In the genomic region with DNA sequence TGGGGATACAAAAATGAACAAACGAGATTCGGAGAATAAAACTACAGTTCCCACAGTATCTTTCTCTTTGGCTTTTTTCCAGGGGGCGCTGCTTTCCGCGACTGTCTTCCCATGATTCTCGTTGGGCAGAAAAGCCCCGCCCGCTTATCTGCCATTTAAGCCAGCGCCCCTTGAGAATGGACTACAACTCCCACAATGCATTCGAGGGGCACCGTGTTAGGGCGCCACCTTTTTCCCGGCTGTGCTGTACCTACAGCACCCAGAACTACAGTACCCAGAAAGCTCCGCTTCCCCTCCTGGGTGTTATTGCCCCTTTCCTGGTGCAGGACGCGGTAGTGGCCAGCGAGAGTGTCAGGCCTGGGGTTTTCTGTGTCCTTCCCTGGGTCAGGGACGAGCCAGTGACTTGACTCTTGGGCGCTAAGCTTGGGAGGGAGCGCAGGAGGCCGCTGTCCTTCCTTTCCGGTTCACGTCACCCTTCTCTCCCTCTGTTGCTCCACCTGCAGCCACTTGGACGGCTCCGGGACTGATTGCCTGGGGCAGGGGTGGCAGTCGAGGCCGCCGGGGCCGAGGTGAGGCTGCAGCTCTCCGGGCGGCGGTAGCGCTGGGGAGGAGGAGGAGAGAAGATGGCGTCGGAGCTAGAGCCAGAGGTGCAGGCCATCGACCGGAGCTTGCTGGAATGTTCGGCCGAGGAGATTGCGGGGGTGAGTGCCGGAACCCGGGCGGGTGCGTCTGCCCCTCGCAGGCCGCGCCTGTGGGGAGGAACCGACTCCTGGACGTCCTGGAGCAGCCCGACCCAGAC, we compare ENCODE assay signal across 1 cellular context.
TF ChIP-seq lines count a peak whose summit lies in the region.

A gene (plus strand): TSS at position 333 of the 799 bp plus-strand sequence. CDS start 291 bp downstream, at position 624.

TF ChIP-seq in HepG2, 621 proteins besides CTCF, POLR2A, EP300 and RAD21 (continued from another document and continues in another):
- TF ChIP-seq, protein P1, sequence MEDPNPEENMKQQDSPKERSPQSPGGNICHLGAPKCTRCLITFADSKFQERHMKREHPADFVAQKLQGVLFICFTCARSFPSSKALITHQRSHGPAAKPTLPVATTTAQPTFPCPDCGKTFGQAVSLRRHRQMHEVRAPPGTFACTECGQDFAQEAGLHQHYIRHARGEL (CRISPR knock-in tag; IDR thresholded peaks at IDR 0.05), result 0 out of 2 replicates have a peak, but pooled peaks have one; percentile 61
- TF ChIP-seq HNRNPL (IDR thresholded peaks at IDR 0.05; ENCODE audit: low read depth, low read length) (no peak), ZNF841 (CRISPR knock-in tag; IDR thresholded peaks at IDR 0.05; ENCODE audit: borderline replicate concordance) (0 out of 2 replicates have a peak, but pooled peaks have one; percentile 70), THAP11 (CRISPR knock-in tag; IDR thresholded peaks at IDR 0.05) (peak; percentile 99), ZNF331 (CRISPR knock-in tag; IDR thresholded peaks at IDR 0.05) (peak; percentile 94; the same call in 1 of the 2 replicates), PHF21A (CRISPR knock-in tag; IDR thresholded peaks at IDR 0.05) (peak; percentile 67; the same call in 1 of the 2 replicates), ZBTB7B (CRISPR knock-in tag; IDR thresholded peaks at IDR 0.05) (peak; percentile 82), ZNF781 (CRISPR knock-in tag; IDR thresholded peaks at IDR 0.05; ENCODE audit: borderline replicate concordance, not compliant biosample characterization) (peak; percentile 84), CEBPG (CRISPR knock-in tag; IDR thresholded peaks at IDR 0.05) (peak; percentile 72), GABPA (IDR thresholded peaks at IDR 0.05; ENCODE audit: low read depth, low read length) (peak; percentile 65), GABPA (CRISPR knock-in tag; IDR thresholded peaks at IDR 0.05; ENCODE audit: low read depth) (peak; percentile 95), TBP (CRISPR knock-in tag; IDR thresholded peaks at IDR 0.05) (0 out of 2 replicates have a peak, but pooled peaks have one; percentile 74), ZNF558 (CRISPR knock-in tag; IDR thresholded peaks at IDR 0.05; ENCODE audit: borderline replicate concordance) (peak; percentile 90; the same call in 1 of the 2 replicates), TMF1 (CRISPR knock-in tag; IDR thresholded peaks at IDR 0.05; ENCODE audit: low read depth) (peak; percentile 95), NR2F6 (IDR thresholded peaks at IDR 0.05) (peak; percentile 51; the same call in 1 of the 2 replicates), NR2F6 (CRISPR knock-in tag; IDR thresholded peaks at IDR 0.05) (peak; percentile 68), ZNF431 (CRISPR knock-in tag; IDR thresholded peaks at IDR 0.05; ENCODE audit: borderline replicate concordance, low read depth) (no peak), ZNF180 (CRISPR knock-in tag; IDR thresholded peaks at IDR 0.05; ENCODE audit: borderline replicate concordance, low read depth) (no peak), PPARG (CRISPR knock-in tag; conservative IDR thresholded peaks at IDR 0.05) (no peak; the same call in none of the 2 replicates), ZNF709 (CRISPR knock-in tag; IDR thresholded peaks at IDR 0.05) (peak; percentile 93), ZNF383 (CRISPR knock-in tag; IDR thresholded peaks at IDR 0.05; ENCODE audit: borderline replicate concordance) (no peak)
- TF ChIP-seq, protein P2, sequence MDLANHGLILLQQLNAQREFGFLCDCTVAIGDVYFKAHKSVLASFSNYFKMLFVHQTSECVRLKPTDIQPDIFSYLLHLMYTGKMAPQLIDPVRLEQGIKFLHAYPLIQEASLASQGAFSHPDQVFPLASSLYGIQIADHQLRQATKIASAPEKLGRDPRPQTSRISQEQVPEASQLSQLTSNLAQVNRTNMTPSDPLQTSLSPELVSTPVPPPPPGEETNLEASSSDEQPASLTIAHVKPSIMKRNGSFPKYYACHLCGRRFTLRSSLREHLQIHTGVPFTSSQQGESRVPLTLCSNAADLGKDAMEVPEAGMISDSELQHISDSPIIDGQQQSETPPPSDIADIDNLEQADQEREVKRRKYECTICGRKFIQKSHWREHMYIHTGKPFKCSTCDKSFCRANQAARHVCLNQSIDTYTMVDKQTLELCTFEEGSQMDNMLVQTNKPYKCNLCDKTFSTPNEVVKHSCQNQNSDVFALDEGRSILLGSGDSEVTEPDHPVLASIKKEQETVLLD (CRISPR knock-in tag; IDR thresholded peaks at IDR 0.05; ENCODE audit: low read depth), result no peak; the same call in 1 of the 2 replicates
- TF ChIP-seq, protein P3, sequence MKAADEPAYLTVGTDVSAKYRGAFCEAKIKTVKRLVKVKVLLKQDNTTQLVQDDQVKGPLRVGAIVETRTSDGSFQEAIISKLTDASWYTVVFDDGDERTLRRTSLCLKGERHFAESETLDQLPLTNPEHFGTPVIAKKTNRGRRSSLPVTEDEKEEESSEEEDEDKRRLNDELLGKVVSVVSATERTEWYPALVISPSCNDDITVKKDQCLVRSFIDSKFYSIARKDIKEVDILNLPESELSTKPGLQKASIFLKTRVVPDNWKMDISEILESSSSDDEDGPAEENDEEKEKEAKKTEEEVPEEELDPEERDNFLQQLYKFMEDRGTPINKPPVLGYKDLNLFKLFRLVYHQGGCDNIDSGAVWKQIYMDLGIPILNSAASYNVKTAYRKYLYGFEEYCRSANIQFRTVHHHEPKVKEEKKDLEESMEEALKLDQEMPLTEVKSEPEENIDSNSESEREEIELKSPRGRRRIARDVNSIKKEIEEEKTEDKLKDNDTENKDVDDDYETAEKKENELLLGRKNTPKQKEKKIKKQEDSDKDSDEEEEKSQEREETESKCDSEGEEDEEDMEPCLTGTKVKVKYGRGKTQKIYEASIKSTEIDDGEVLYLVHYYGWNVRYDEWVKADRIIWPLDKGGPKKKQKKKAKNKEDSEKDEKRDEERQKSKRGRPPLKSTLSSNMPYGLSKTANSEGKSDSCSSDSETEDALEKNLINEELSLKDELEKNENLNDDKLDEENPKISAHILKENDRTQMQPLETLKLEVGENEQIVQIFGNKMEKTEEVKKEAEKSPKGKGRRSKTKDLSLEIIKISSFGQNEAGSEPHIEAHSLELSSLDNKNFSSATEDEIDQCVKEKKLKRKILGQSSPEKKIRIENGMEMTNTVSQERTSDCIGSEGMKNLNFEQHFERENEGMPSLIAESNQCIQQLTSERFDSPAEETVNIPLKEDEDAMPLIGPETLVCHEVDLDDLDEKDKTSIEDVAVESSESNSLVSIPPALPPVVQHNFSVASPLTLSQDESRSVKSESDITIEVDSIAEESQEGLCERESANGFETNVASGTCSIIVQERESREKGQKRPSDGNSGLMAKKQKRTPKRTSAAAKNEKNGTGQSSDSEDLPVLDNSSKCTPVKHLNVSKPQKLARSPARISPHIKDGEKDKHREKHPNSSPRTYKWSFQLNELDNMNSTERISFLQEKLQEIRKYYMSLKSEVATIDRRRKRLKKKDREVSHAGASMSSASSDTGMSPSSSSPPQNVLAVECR (CRISPR knock-in tag; IDR thresholded peaks at IDR 0.05; ENCODE audit: borderline replicate concordance), result peak; percentile 98
- TF ChIP-seq, protein P4, sequence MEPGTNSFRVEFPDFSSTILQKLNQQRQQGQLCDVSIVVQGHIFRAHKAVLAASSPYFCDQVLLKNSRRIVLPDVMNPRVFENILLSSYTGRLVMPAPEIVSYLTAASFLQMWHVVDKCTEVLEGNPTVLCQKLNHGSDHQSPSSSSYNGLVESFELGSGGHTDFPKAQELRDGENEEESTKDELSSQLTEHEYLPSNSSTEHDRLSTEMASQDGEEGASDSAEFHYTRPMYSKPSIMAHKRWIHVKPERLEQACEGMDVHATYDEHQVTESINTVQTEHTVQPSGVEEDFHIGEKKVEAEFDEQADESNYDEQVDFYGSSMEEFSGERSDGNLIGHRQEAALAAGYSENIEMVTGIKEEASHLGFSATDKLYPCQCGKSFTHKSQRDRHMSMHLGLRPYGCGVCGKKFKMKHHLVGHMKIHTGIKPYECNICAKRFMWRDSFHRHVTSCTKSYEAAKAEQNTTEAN (CRISPR knock-in tag; conservative IDR thresholded peaks at IDR 0.05), result peak; percentile 76; the same call in 1 of the 2 replicates
- TF ChIP-seq, protein P5, sequence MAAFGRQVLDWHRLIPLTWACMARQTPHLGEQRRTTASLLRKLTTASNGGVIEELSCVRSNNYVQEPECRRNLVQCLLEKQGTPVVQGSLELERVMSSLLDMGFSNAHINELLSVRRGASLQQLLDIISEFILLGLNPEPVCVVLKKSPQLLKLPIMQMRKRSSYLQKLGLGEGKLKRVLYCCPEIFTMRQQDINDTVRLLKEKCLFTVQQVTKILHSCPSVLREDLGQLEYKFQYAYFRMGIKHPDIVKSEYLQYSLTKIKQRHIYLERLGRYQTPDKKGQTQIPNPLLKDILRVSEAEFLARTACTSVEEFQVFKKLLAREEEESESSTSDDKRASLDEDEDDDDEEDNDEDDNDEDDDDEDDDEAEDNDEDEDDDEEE (CRISPR knock-in tag; IDR thresholded peaks at IDR 0.05), result peak; percentile 92
- TF ChIP-seq, protein P6, sequence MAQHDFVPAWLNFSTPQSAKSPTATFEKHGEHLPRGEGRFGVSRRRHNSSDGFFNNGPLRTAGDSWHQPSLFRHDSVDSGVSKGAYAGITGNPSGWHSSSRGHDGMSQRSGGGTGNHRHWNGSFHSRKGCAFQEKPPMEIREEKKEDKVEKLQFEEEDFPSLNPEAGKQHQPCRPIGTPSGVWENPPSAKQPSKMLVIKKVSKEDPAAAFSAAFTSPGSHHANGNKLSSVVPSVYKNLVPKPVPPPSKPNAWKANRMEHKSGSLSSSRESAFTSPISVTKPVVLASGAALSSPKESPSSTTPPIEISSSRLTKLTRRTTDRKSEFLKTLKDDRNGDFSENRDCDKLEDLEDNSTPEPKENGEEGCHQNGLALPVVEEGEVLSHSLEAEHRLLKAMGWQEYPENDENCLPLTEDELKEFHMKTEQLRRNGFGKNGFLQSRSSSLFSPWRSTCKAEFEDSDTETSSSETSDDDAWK (CRISPR knock-in tag; IDR thresholded peaks at IDR 0.05), result no peak
- TF ChIP-seq, protein P7, sequence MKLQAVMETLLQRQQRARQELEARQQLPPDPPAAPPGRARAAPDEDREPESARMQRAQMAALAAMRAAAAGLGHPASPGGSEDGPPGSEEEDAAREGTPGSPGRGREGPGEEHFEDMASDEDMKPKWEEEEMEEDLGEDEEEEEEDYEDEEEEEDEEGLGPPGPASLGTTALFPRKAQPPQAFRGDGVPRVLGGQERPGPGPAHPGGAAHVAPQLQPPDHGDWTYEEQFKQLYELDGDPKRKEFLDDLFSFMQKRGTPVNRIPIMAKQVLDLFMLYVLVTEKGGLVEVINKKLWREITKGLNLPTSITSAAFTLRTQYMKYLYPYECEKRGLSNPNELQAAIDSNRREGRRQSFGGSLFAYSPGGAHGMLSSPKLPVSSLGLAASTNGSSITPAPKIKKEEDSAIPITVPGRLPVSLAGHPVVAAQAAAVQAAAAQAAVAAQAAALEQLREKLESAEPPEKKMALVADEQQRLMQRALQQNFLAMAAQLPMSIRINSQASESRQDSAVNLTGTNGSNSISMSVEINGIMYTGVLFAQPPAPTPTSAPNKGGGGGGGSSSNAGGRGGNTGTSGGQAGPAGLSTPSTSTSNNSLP (IDR thresholded peaks at IDR 0.05; ENCODE audit: low read depth, low read length), result peak; percentile 62; the same call in 1 of the 2 replicates
- TF ChIP-seq, protein P8, sequence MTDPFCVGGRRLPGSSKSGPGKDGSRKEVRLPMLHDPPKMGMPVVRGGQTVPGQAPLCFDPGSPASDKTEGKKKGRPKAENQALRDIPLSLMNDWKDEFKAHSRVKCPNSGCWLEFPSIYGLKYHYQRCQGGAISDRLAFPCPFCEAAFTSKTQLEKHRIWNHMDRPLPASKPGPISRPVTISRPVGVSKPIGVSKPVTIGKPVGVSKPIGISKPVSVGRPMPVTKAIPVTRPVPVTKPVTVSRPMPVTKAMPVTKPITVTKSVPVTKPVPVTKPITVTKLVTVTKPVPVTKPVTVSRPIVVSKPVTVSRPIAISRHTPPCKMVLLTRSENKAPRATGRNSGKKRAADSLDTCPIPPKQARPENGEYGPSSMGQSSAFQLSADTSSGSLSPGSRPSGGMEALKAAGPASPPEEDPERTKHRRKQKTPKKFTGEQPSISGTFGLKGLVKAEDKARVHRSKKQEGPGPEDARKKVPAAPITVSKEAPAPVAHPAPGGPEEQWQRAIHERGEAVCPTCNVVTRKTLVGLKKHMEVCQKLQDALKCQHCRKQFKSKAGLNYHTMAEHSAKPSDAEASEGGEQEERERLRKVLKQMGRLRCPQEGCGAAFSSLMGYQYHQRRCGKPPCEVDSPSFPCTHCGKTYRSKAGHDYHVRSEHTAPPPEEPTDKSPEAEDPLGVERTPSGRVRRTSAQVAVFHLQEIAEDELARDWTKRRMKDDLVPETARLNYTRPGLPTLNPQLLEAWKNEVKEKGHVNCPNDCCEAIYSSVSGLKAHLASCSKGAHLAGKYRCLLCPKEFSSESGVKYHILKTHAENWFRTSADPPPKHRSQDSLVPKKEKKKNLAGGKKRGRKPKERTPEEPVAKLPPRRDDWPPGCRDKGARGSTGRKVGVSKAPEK (CRISPR knock-in tag; IDR thresholded peaks at IDR 0.05; ENCODE audit: borderline replicate concordance), result no peak
- TF ChIP-seq, protein P9, sequence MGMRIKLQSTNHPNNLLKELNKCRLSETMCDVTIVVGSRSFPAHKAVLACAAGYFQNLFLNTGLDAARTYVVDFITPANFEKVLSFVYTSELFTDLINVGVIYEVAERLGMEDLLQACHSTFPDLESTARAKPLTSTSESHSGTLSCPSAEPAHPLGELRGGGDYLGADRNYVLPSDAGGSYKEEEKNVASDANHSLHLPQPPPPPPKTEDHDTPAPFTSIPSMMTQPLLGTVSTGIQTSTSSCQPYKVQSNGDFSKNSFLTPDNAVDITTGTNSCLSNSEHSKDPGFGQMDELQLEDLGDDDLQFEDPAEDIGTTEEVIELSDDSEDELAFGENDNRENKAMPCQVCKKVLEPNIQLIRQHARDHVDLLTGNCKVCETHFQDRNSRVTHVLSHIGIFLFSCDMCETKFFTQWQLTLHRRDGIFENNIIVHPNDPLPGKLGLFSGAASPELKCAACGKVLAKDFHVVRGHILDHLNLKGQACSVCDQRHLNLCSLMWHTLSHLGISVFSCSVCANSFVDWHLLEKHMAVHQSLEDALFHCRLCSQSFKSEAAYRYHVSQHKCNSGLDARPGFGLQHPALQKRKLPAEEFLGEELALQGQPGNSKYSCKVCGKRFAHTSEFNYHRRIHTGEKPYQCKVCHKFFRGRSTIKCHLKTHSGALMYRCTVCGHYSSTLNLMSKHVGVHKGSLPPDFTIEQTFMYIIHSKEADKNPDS (CRISPR knock-in tag; IDR thresholded peaks at IDR 0.05), result peak; percentile 81; the same call in 1 of the 2 replicates
- TF ChIP-seq, protein P10, sequence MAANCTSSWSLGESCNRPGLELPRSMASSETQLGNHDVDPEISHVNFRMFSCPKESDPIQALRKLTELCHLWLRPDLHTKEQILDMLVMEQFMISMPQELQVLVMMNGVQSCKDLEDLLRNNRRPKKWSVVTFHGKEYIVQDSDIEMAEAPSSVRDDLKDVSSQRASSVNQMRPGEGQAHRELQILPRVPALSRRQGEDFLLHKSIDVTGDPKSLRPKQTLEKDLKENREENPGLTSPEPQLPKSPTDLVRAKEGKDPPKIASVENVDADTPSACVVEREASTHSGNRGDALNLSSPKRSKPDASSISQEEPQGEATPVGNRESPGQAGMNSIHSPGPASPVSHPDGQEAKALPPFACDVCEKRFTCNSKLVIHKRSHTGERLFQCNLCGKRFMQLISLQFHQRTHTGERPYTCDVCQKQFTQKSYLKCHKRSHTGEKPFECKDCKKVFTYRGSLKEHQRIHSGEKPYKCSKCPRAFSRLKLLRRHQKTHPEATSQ (CRISPR knock-in tag; IDR thresholded peaks at IDR 0.05; ENCODE audit: borderline replicate concordance), result peak; percentile 77; the same call in 1 of the 2 replicates
